8 cellular contexts compared by ENCODE assay signal in genomic region chr15:74317820-74318375, GRCh38.
DNase-seq lines count a peak whose midpoint lies in the region; ATAC-seq lines count a peak whose summit lies in the region.

No MANE protein-coding gene starts in this region.

- DNase-seq in GM04504 (ENCODE audit: low read depth) (peak; percentile 93), NCI-H526 treated with DMSO at 0.1 percent for 48 hours (lab: John Stamatoyannopoulos, UW) (peak; percentile 36), fibroblast of the conjunctiva (ENCODE audit: low read depth) (peak; percentile 92), skeletal muscle cell (ENCODE audit: low read depth) (peak; percentile 77), RPMI8226 (no peak), NOMO-1 treated with dmso at 0.1 percent for 144 hours (lab: John Stamatoyannopoulos, UW; ENCODE audit: unreplicated experiment) (no peak)

- H3K4me3 ChIP-seq in skeletal muscle cell (ENCODE audit: low read depth, low read length): no peak overlapping the region

- ATAC-seq in HG03097 (IDR thresholded peaks at IDR 0.05; ENCODE audit: low FRiP score, unreplicated experiment) (no peak), GM18861 (IDR thresholded peaks at IDR 0.05; ENCODE audit: unreplicated experiment) (no peak)

Comparison
In these comparisons a context has a peak if more than half of its experiments do, and no peak if none do; other contexts are left out.
1. DNase-seq: peak in GM04504 (single experiment), NCI-H526 treated with DMSO at 0.1 percent for 48 hours (single experiment), fibroblast of the conjunctiva (single experiment) and skeletal muscle cell (single experiment); none in RPMI8226 (single experiment) and NOMO-1 treated with dmso at 0.1 percent for 144 hours (single experiment).